In the genomic region with DNA sequence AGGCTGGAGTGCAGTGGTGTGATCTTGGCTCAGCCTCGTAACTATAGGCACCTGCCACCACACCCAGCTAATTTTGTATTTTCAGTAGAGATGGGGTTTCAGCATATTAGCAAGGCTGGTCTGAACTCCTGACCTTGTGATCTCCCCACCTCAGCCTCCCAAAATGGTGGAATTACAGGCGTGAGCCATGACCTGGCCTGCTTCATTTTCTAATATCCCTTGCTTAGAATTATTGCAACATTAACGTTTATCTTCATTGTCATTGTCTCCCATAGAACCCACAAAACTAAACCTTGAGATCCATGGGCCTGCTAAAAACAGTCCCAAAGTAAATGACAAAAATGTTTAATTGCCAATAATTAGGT, we compare ENCODE assay signal across 9 cellular contexts. TPM values are rescaled to one million over a fixed set of nuclear protein-coding genes. Genes with fewer than 3 reads are reported as not detected.
DNase-seq lines count a peak whose midpoint lies in the region; ATAC-seq and TF ChIP-seq lines count a peak whose summit lies in the region.
"Had no signal": no experiment of that assay in that cellular context is flagged by ENCODE, and none has a peak within 500 bp of the region (broad histone marks: within the 10 kb centered on the region; RNA-seq: fewer than 3 reads in every experiment).

No MANE protein-coding gene starts in this region.

- 56% methylated on average over 2 of the region's 3 CpGs for WGBS in HUES64

- H3K36me3 ChIP-seq in HUES64 (ENCODE audit: insufficient read depth, low read length) = peaks cover 49% of the 10 kb centered on the region

- no peaks in the 10 kb centered on the region for H3K4me1 ChIP-seq in HUES64 (ENCODE audit: insufficient read depth, low read length)

- H3K27ac ChIP-seq in HUES64 (ENCODE audit: low read depth, low read length) = peak overlapping the region; percentile 78; the same call in 1 of the 2 replicates

- peaks cover 25% of the 10 kb centered on the region for H3K4me1 Mint-ChIP-seq in activated naive CD8-positive, alpha-beta T cell (ENCODE audit: low read depth)
- H3K4me1 Mint-ChIP-seq in neural crest cell = peaks cover 46% of the 10 kb centered on the region

- peak overlapping the region; percentile 97 for H3K27ac Mint-ChIP-seq in activated naive CD8-positive, alpha-beta T cell
- H3K27ac Mint-ChIP-seq in neural crest cell (ENCODE audit: unreplicated experiment) = no peak overlapping the region

- H3K27me3 ChIP-seq in HUES64 (ENCODE audit: insufficient read depth, low read length) = no peaks in the 10 kb centered on the region
- H3K27me3 ChIP-seq: pancreas had no signal

- peaks cover 24% of the 10 kb centered on the region for H3K36me3 Mint-ChIP-seq in activated naive CD8-positive, alpha-beta T cell
- peaks cover 46% of the 10 kb centered on the region for H3K36me3 Mint-ChIP-seq in neural crest cell (ENCODE audit: low read depth)

- no peaks in the 10 kb centered on the region for H3K27me3 Mint-ChIP-seq in activated naive CD8-positive, alpha-beta T cell
- peaks cover 45% of the 10 kb centered on the region for H3K27me3 Mint-ChIP-seq in neural crest cell (ENCODE audit: low read depth)

- intact Hi-C loops in Right ventricle myocardium superior (cut with DNase I) = loop anchor here (2.0 to 10.0 kb wide), 2 partner anchors 96 to 220 kb away; no protein-coding TSS in a partner anchor

- peak overlapping the region; percentile 96 for H3K4me3 Mint-ChIP-seq in activated naive CD8-positive, alpha-beta T cell
- peak overlapping the region; percentile 86 for H3K4me3 Mint-ChIP-seq in neural crest cell

- DNase-seq in DMS53 (lab: John Stamatoyannopoulos, UW) = peak; percentile 85
- no peak for DNase-seq in DMS53 treated with DMSO at 0.1 percent for 48 hours (lab: John Stamatoyannopoulos, UW; ENCODE audit: unreplicated experiment)
- DNase-seq in neural crest cell (ENCODE audit: low read depth, low spot score) = no peak
- no peak for DNase-seq in NCI-H2081 treated with DMSO at 0.1 percent for 48 hours (lab: John Stamatoyannopoulos, UW)
- DNase-seq in Right ventricle myocardium superior = no peak
- no peak for DNase-seq in nucleus accumbens (lab: John Stamatoyannopoulos, UW)

- H3K4me3 ChIP-seq in HUES64 (ENCODE audit: low read length) = no peak overlapping the region
- H3K4me3 ChIP-seq: pancreas had no signal

- no peak for ATAC-seq in Right ventricle myocardium superior (ENCODE audit: poor library complexity)

- H3K9me3 ChIP-seq in HUES64 (ENCODE audit: insufficient read depth, low read depth, low read length) = no peaks in the 10 kb centered on the region
- H3K9me3 ChIP-seq: pancreas had no signal

- no peak overlapping the region for H3K9ac ChIP-seq in HUES64 (ENCODE audit: low read depth, low read length)

- no peaks in the 10 kb centered on the region for H3K9me3 Mint-ChIP-seq in activated naive CD8-positive, alpha-beta T cell (ENCODE audit: low read depth)
- no peaks in the 10 kb centered on the region for H3K9me3 Mint-ChIP-seq in neural crest cell

- no peak for TF ChIP-seq CTCF in neural crest cell (conservative IDR thresholded peaks at IDR 0.05)

RNA-seq across cellular contexts. Expression of a gene that starts 6.1 kb away (rescaled TPM):
- polyA plus RNA-seq in HUES64 (2013, experiment 1 of 2) = 7,340 TPM
- polyA plus RNA-seq in HUES64 (2013, experiment 2 of 2) = 8,038 TPM
- total RNA-seq in neural crest cell = 11,869 and 11,975 TPM in 2 replicates
- 1,362 TPM for total RNA-seq in Right ventricle myocardium superior

RNA-seq across cellular contexts. Expression of a gene that starts 53.2 kb away (rescaled TPM):
- polyA plus RNA-seq in HUES64 (2013, experiment 1 of 2) = 27.8 TPM
- 24.0 TPM for polyA plus RNA-seq in HUES64 (2013, experiment 2 of 2)
- total RNA-seq in neural crest cell (26.5 and 27.5 TPM in 2 replicates), Right ventricle myocardium superior (24.9 TPM)
